In the genomic region with DNA sequence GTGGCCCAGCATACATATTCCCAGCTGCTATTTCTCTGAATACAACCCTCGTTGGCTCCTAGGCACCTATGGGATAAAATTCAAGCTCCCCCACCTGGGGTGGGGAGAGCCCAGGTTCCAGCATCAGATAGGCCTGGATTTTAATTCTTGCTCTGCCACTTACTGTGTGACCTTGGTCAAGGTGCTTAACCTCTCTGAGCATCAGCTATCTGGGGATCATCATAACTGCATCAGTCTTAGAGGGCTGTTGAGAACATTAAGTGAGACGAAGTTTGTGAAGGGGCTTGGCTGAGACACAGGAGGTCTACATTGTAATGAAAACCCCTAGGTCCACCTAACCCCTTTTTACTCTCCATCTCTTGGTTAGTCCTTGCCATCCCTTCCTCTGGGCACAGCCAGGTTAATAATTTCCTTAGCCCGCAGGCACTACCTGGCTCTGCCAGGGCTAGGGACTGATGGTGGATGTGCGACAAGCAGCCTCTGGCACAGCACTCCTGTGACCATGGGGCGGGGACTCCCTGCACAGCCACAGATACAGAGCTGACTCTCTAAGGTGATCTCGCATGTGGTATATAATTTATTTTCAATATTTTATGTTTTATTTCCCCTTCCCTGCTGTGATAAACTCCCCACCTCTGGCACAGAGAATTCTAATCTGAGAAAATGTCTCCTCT, we compare ENCODE assay signal across 23 cellular contexts.
DNase-seq lines count a peak whose midpoint lies in the region; ATAC-seq and TF ChIP-seq lines count a peak whose summit lies in the region.
"Had no signal": no experiment of that assay in that cellular context is flagged by ENCODE, and none has a peak within 500 bp of the region (broad histone marks: within the 10 kb centered on the region; RNA-seq: fewer than 3 reads in every experiment).

No MANE protein-coding gene starts in this region.

- H3K4me3 ChIP-seq in heart right ventricle (no peak overlapping the region), endodermal cell (ENCODE audit: low read length) (no peak overlapping the region), gastrocnemius medialis (no peak overlapping the region)
- H3K4me3 ChIP-seq: GM23338, HAP-1, Peyer's patch had no signal

- H3K4me1 Mint-ChIP-seq in endodermal cell, result peaks cover 13% of the 10 kb centered on the region

- peaks cover 26% of the 10 kb centered on the region for H3K36me3 Mint-ChIP-seq in endodermal cell (ENCODE audit: low read depth)

- no peak overlapping the region for H3K27ac Mint-ChIP-seq in endodermal cell
- H3K27ac Mint-ChIP-seq: GM23338 had no signal

- H3K27me3 ChIP-seq in heart right ventricle (no peaks in the 10 kb centered on the region), endodermal cell (ENCODE audit: control insufficient read depth, insufficient read depth, low read length, poor library complexity, severe bottlenecking) (no peaks in the 10 kb centered on the region), gastrocnemius medialis (no peaks in the 10 kb centered on the region)
- H3K27me3 ChIP-seq: Peyer's patch had no signal

- DNase-seq in heart right ventricle (no peak), Right ventricle myocardium inferior (ENCODE audit: missing footprints) (no peak), endodermal cell (peak; percentile 36), gastrocnemius medialis (no peak), ureter (ENCODE audit: low spot score) (no peak), NCI-H748 treated with DMSO at 0.1 percent for 48 hours (lab: John Stamatoyannopoulos, UW) (no peak), DMS 273 (lab: John Stamatoyannopoulos, UW; ENCODE audit: unreplicated experiment) (no peak)
- DNase-seq: 8988T, Calu3, DMS153, DND-41, IMR-90, NCI-H1048, NCI-H1417, NCI-H1694, NCI-H2029 treated with DMSO at 0.1 percent for 48 hours, NCI-H446 treated with DMSO at 0.1 percent for 48 hours, NCI-H526 treated with DMSO at 0.1 percent for 48 hours had no signal

- peaks cover 0 to 10% (median 0%) of the 10 kb centered on the region in 11 donors for H3K9me3 ChIP-seq in heart right ventricle
- peaks cover 6% of the 10 kb centered on the region for H3K9me3 ChIP-seq in endodermal cell (ENCODE audit: control insufficient read depth, low read length)
- no peaks in the 10 kb centered on the region for H3K9me3 ChIP-seq in gastrocnemius medialis
- H3K9me3 ChIP-seq: HAP-1, Peyer's patch had no signal

- TF ChIP-seq CTCF in heart right ventricle (IDR thresholded peaks at IDR 0.05) (no peak), endodermal cell (conservative IDR thresholded peaks at IDR 0.05) (no peak), gastrocnemius medialis (IDR thresholded peaks at IDR 0.05 in 4 of 5, conservative IDR thresholded peaks at IDR 0.05 in 1 of 5) (no peak)

- H3K4me3 Mint-ChIP-seq in endodermal cell, result no peak overlapping the region
- H3K4me3 Mint-ChIP-seq: GM23338 had no signal

- H3K9ac ChIP-seq in endodermal cell (ENCODE audit: extremely low read depth, low read length, poor library complexity, severe bottlenecking), result no peak overlapping the region
- H3K9ac ChIP-seq: KMS-11 had no signal

- H3K9me3 Mint-ChIP-seq in endodermal cell, result peaks cover 6% of the 10 kb centered on the region
- H3K9me3 Mint-ChIP-seq: GM23338 had no signal

- no peaks in the 10 kb centered on the region for H3K27me3 Mint-ChIP-seq in endodermal cell (ENCODE audit: insufficient read depth)

- in situ Hi-C loops in gastrocnemius medialis (cut with MboI; ENCODE audit: low sequenced_read_pairs in 4 of 4), result no loop called here

- no peak for TF ChIP-seq POLR2A in gastrocnemius medialis (IDR thresholded peaks at IDR 0.05)

- 94 to 97% methylated on average over 6 of the region's 6 CpGs for WGBS in heart right ventricle, 2 donors
- 83 to 90% methylated on average over 3 to 5 of the region's 6 CpGs for WGBS in endodermal cell (ENCODE audit: insufficient coverage in 1 of 2, insufficient read length in 1 of 2), 2 experiments

- intact Hi-C loops in heart right ventricle (cut with DNase I) (loop anchor here in 2 of 10 donors (5.0 to 10.0 kb wide), 2 partner anchors 620 to 672 kb away; no protein-coding TSS in a partner anchor), Right ventricle myocardium inferior (cut with DNase I) (no loop called here), gastrocnemius medialis (cut with DNase I; ENCODE audit: low total_unique reads) (no loop called here)

- no peak for ATAC-seq in heart right ventricle
- ATAC-seq in Right ventricle myocardium inferior, result no peak
- ATAC-seq in gastrocnemius medialis, result no peak
- ATAC-seq: SK-N-SH treated with all-trans-retinoic acid at 6 μM for 48 hours had no signal

- peak overlapping the region in 6 of 10 donors; percentile 8 to 53 (median 23) for H3K27ac ChIP-seq in heart right ventricle
- no peak overlapping the region for H3K27ac ChIP-seq in endodermal cell (ENCODE audit: low read depth, low read length)
- peak overlapping the region in 3 of 4 donors; percentile 1 to 35 (median 3) for H3K27ac ChIP-seq in gastrocnemius medialis
- H3K27ac ChIP-seq: KMS-11, Peyer's patch had no signal

- H3K4me1 ChIP-seq in heart right ventricle, result no peaks in the 10 kb centered on the region
- H3K4me1 ChIP-seq in endodermal cell (ENCODE audit: control insufficient read depth, insufficient read depth, low read length), result no peaks in the 10 kb centered on the region
- no peaks in the 10 kb centered on the region for H3K4me1 ChIP-seq in gastrocnemius medialis
- H3K4me1 ChIP-seq: HAP-1, Peyer's patch had no signal

- H3K36me3 ChIP-seq in heart right ventricle, result peaks cover 0 to 40% (median 3%) of the 10 kb centered on the region in 9 donors
- H3K36me3 ChIP-seq in endodermal cell (ENCODE audit: control insufficient read depth, insufficient read depth, low read length), result peaks cover 3% of the 10 kb centered on the region
- H3K36me3 ChIP-seq in gastrocnemius medialis, result peaks cover 0 to 8% of the 10 kb centered on the region in 2 donors
- H3K36me3 ChIP-seq: HAP-1 had no signal
